ENCODE assay signal across 8 cellular contexts in the genomic region with DNA sequence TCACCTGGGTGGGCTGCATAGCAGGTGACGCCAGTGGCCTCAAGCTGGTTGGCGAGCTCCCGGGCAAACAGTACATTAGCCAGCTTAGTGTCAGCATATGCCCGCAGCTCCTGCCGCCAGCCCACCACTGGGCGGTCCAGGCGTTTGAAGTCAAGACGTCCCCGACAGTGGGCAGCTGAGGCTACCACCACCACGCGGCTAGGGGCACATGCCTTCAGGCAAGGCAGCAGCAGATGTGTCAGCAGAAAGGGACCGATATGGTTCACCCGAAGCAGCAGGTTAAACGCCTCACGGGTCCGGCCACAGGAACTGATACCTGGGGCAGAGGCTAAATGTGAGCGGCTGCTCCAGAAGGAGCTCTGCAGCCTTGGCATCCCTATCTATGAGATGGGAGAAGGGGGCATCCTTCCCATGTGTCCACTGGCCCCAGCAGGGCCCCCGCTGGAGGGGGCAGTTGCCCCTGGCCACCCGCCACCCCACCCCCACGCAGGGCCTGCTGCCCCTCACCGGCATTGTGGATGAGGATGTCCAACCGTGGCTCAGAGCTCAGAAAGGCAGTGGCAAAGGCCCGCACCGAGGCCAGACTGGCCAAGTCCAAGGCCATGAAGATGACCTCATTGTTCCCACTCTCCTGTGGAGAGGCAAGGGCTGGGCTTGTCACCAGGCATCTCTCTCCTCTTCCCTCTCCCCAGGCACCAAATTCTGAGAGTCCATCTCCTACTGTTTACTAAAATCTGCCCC. TPM values are rescaled to one million over a fixed set of nuclear protein-coding genes. Genes with fewer than 3 reads are reported as not detected.
A peak's percentile ranks its signal among the peaks of the same experiment; 100 is the strongest.
DNase-seq lines count a peak whose midpoint lies in the region; ATAC-seq, FAIRE-seq and TF ChIP-seq lines count a peak whose summit lies in the region.
"Had no signal": no experiment of that assay in that cellular context is flagged by ENCODE, and none has a peak within 500 bp of the region (broad histone marks: within the 10 kb centered on the region; RNA-seq: fewer than 3 reads in every experiment).

No MANE protein-coding gene starts in this region.

- peaks cover 42% of the 10 kb centered on the region for H3K4me1 Mint-ChIP-seq in WTC11
- H3K4me1 Mint-ChIP-seq in naive thymus-derived CD4-positive, alpha-beta T cell = peaks cover 19 to 61% (median 43%) of the 10 kb centered on the region in 7 donors

- H3K4me3 Mint-ChIP-seq in WTC11 = peak overlapping the region; percentile 85
- peak overlapping the region; percentile 85 to 98 (median 94) for H3K4me3 Mint-ChIP-seq in naive thymus-derived CD4-positive, alpha-beta T cell

- POLR2A ChIA-PET in WTC11 (lab: Charles Lee) = interaction anchor here (2.2 kb wide), 1 partner anchor 174 kb away, joined by 8 read pairs; a partner anchor contains a TSS
- POLR2A ChIA-PET in naive thymus-derived CD4-positive, alpha-beta T cell (lab: Charles Lee) = interaction anchor here (0.6 to 12.7 kb wide), 11 partner anchors 9 to 182 kb away, joined by 3 to 183 read pairs (median 8); a partner anchor contains a TSS

- DNase-seq in GM12891 (ENCODE audit: insufficient read length, low spot score) = no peak
- DNase-seq in WTC11 (ENCODE audit: low spot score) = no peak
- no peak for DNase-seq in naive thymus-derived CD4-positive, alpha-beta T cell
- no peak for DNase-seq in Kasumi-1 (lab: John Stamatoyannopoulos, UW)
- no peak for DNase-seq in NCI-H510A (lab: John Stamatoyannopoulos, UW)
- DNase-seq: left ventricle myocardium inferior had no signal

- no peak overlapping the region; the same call in 1 of the 2 replicates for H3K27ac Mint-ChIP-seq in WTC11
- H3K27ac Mint-ChIP-seq in naive thymus-derived CD4-positive, alpha-beta T cell = peak overlapping the region; percentile 81 to 96 (median 90)

- H3K4me1 ChIP-seq in naive thymus-derived CD4-positive, alpha-beta T cell (ENCODE audit: control insufficient read depth in 2 of 2, insufficient read depth in 2 of 2, low read length in 2 of 2) = peaks cover 22 to 34% of the 10 kb centered on the region in 2 donors

- CTCF ChIA-PET in WTC11 (lab: Charles Lee) = interaction anchor here (0.6 to 9.0 kb wide), 11 partner anchors 9 to 223 kb away, joined by 3 to 103 read pairs (median 4); a partner anchor contains a TSS
- CTCF ChIA-PET in naive thymus-derived CD4-positive, alpha-beta T cell (lab: Charles Lee) = interaction anchor here (0.6 to 4.2 kb wide), 4 partner anchors 49 to 138 kb away, joined by 3 to 30 read pairs (median 7); no protein-coding TSS in a partner anchor

- TF ChIP-seq CTCF in WTC11 (IDR thresholded peaks at IDR 0.05) = no peak

- H3K36me3 Mint-ChIP-seq in WTC11 = peaks cover 13% of the 10 kb centered on the region
- H3K36me3 Mint-ChIP-seq in naive thymus-derived CD4-positive, alpha-beta T cell = peaks cover 0 to 28% (median 5%) of the 10 kb centered on the region in 5 donors

- no peak for FAIRE-seq in GM12891 (lab: Jason Lieb, UNC)
- FAIRE-seq: endometrium had no signal

- no peaks in the 10 kb centered on the region for H3K9me3 ChIP-seq in naive thymus-derived CD4-positive, alpha-beta T cell (ENCODE audit: control insufficient read depth in 2 of 3, low read length in 3 of 3)
- H3K9me3 ChIP-seq: left ventricle myocardium inferior had no signal

- ATAC-seq in WTC11 = no peak
- ATAC-seq in naive thymus-derived CD4-positive, alpha-beta T cell = no peak
- no peak for ATAC-seq in GM19035 (IDR thresholded peaks at IDR 0.05; ENCODE audit: unreplicated experiment)

- no peak for TF ChIP-seq POLR2A in GM12891 (IDR thresholded peaks at IDR 0.05; ENCODE audit: low read depth, low read length)

- H3K4me3 ChIP-seq in naive thymus-derived CD4-positive, alpha-beta T cell (ENCODE audit: low read length) = peak overlapping the region; percentile 77

- no peaks in the 10 kb centered on the region for H3K27me3 Mint-ChIP-seq in WTC11 (ENCODE audit: low read depth)
- no peaks in the 10 kb centered on the region for H3K27me3 Mint-ChIP-seq in naive thymus-derived CD4-positive, alpha-beta T cell

- no peaks in the 10 kb centered on the region for H3K27me3 ChIP-seq in naive thymus-derived CD4-positive, alpha-beta T cell (ENCODE audit: control insufficient read depth in 2 of 2, insufficient read depth in 2 of 2, low read length in 2 of 2)

- H3K9me3 Mint-ChIP-seq in WTC11 = no peaks in the 10 kb centered on the region
- no peaks in the 10 kb centered on the region for H3K9me3 Mint-ChIP-seq in naive thymus-derived CD4-positive, alpha-beta T cell

- peaks cover 0 to 12% (median 0%) of the 10 kb centered on the region in 3 experiments for H3K36me3 ChIP-seq in naive thymus-derived CD4-positive, alpha-beta T cell (ENCODE audit: control insufficient read depth in 2 of 3, insufficient read depth in 3 of 3, low read length in 3 of 3)

- intact Hi-C loops in naive thymus-derived CD4-positive, alpha-beta T cell (cut with micrococcal nuclease) = loop anchor here (5.0 kb wide), 1 partner anchor 254 kb away; a partner anchor contains a TSS

- peak overlapping the region; percentile 87 for H3K27ac ChIP-seq in naive thymus-derived CD4-positive, alpha-beta T cell (ENCODE audit: low read depth, low read length)

TF ChIP-seq in GM12891, 5 proteins besides CTCF, POLR2A, EP300 and RAD21:
- TF ChIP-seq SPI1 (IDR thresholded peaks at IDR 0.05; ENCODE audit: low read depth, low read length) (peak; percentile 71), PAX5 (IDR thresholded peaks at IDR 0.05; ENCODE audit: insufficient read depth, low read length, severe bottlenecking) (no peak)
TF ChIP-seq in GM12891: peak in this region for 1.

TF ChIP-seq in WTC11, 78 proteins besides CTCF, POLR2A, EP300 and RAD21 (continues in another document):
- TF ChIP-seq HMGA2 (CRISPR knock-in tag; IDR thresholded peaks at IDR 0.05) (no peak), JUN (CRISPR knock-in tag; IDR thresholded peaks at IDR 0.05) (no peak), GRHL2 (CRISPR knock-in tag; IDR thresholded peaks at IDR 0.05; ENCODE audit: insufficient replicate concordance, severe bottlenecking) (no peak), SP1 (CRISPR knock-in tag; conservative IDR thresholded peaks at IDR 0.05) (no peak), ESRRA (CRISPR knock-in tag; IDR thresholded peaks at IDR 0.05; ENCODE audit: borderline replicate concordance) (no peak), PRRX2 (CRISPR knock-in tag; IDR thresholded peaks at IDR 0.05) (no peak), TP53 (CRISPR knock-in tag; IDR thresholded peaks at IDR 0.05) (no peak)
- TF ChIP-seq, protein P1, sequence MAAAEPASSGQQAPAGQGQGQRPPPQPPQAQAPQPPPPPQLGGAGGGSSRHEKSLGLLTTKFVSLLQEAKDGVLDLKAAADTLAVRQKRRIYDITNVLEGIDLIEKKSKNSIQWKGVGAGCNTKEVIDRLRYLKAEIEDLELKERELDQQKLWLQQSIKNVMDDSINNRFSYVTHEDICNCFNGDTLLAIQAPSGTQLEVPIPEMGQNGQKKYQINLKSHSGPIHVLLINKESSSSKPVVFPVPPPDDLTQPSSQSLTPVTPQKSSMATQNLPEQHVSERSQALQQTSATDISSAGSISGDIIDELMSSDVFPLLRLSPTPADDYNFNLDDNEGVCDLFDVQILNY (CRISPR knock-in tag; IDR thresholded peaks at IDR 0.05) = no peak
- TF ChIP-seq, protein P2, sequence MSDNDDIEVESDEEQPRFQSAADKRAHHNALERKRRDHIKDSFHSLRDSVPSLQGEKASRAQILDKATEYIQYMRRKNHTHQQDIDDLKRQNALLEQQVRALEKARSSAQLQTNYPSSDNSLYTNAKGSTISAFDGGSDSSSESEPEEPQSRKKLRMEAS (CRISPR knock-in tag; IDR thresholded peaks at IDR 0.05) = no peak
- TF ChIP-seq, protein P3, sequence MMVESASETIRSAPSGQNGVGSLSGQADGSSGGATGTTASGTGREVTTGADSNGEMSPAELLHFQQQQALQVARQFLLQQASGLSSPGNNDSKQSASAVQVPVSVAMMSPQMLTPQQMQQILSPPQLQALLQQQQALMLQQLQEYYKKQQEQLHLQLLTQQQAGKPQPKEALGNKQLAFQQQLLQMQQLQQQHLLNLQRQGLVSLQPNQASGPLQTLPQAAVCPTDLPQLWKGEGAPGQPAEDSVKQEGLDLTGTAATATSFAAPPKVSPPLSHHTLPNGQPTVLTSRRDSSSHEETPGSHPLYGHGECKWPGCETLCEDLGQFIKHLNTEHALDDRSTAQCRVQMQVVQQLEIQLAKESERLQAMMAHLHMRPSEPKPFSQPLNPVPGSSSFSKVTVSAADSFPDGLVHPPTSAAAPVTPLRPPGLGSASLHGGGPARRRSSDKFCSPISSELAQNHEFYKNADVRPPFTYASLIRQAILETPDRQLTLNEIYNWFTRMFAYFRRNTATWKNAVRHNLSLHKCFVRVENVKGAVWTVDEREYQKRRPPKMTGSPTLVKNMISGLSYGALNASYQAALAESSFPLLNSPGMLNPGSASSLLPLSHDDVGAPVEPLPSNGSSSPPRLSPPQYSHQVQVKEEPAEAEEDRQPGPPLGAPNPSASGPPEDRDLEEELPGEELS (CRISPR knock-in tag; IDR thresholded peaks at IDR 0.05) = no peak

RNA-seq across cellular contexts. Expression of a gene that starts 1.7 kb away (rescaled TPM):
- 3.8 TPM for polyA plus RNA-seq in GM12891 (2012; ENCODE audit: low read depth, missing spikeins)
- total RNA-seq in WTC11 (2021) = 26.5 to 29.5 TPM (median 28.5 TPM) in 3 replicates
- 10 to 100 TPM; 20.0 to 51.3 (median 30.4) TPM for total RNA-seq in naive thymus-derived CD4-positive, alpha-beta T cell
- polyA plus RNA-seq in naive thymus-derived CD4-positive, alpha-beta T cell = 10 to 100 TPM; 15.3 to 29.9 TPM

RNA-seq across cellular contexts. Expression of a gene that starts 3.6 kb away (rescaled TPM):
- 22.0 TPM for polyA plus RNA-seq in GM12891 (2012; ENCODE audit: low read depth, missing spikeins)
- 139 to 153 TPM (median 144 TPM) in 3 replicates for total RNA-seq in WTC11 (2021)
- total RNA-seq in naive thymus-derived CD4-positive, alpha-beta T cell = 100 to 1,000 TPM; 134 to 252 (median 191) TPM
- 100 to 1,000 TPM; 228 to 309 TPM for polyA plus RNA-seq in naive thymus-derived CD4-positive, alpha-beta T cell

RNA-seq across cellular contexts. Expression of a gene that starts 46.3 kb away (rescaled TPM):
- 35.4 TPM for polyA plus RNA-seq in GM12891 (2012; ENCODE audit: low read depth, missing spikeins)
- 70.1 to 77.0 TPM (median 72.0 TPM) in 3 replicates for total RNA-seq in WTC11 (2021)
- total RNA-seq in naive thymus-derived CD4-positive, alpha-beta T cell = 10 to 100 TPM; 19.8 to 50.0 (median 24.9) TPM
- 10 to 100 TPM; 41.3 to 56.6 TPM for polyA plus RNA-seq in naive thymus-derived CD4-positive, alpha-beta T cell

RNA-seq across cellular contexts. Expression of a gene that starts 50.2 kb away (rescaled TPM):
- 20.6 TPM for polyA plus RNA-seq in GM12891 (2012; ENCODE audit: low read depth, missing spikeins)
- total RNA-seq in WTC11 (2021) = 57.7 to 69.8 TPM (median 61.3 TPM) in 3 replicates
- 100 to 1,000 TPM in 4 of 5 experiments, 10 to 100 TPM in 1; 89.3 to 162 (median 134) TPM for total RNA-seq in naive thymus-derived CD4-positive, alpha-beta T cell
- polyA plus RNA-seq in naive thymus-derived CD4-positive, alpha-beta T cell = 10 to 100 TPM in 1 of 2 donors, 1 to 10 TPM in 1; 6.2 to 21.8 TPM

RNA-seq across cellular contexts. Expression of a gene that starts 58.6 kb away (rescaled TPM):
- polyA plus RNA-seq in GM12891 (2012; ENCODE audit: low read depth, missing spikeins) = 4.8 TPM
- 86.6 to 94.6 TPM (median 91.5 TPM) in 3 replicates for total RNA-seq in WTC11 (2021)
- 10 to 100 TPM; 16.5 to 24.4 (median 22.3) TPM for total RNA-seq in naive thymus-derived CD4-positive, alpha-beta T cell
- 10 to 100 TPM; 11.8 to 23.1 TPM for polyA plus RNA-seq in naive thymus-derived CD4-positive, alpha-beta T cell
